ENCODE assay signal across 1 cellular context in genomic region chr1:8702121-8702520, GRCh38.
TF ChIP-seq lines count a peak whose summit lies in the region.

No MANE protein-coding gene starts in this region.

TF ChIP-seq in HepG2, 621 proteins besides CTCF, POLR2A, EP300 and RAD21 (continued from another document and continues in another):
- TF ChIP-seq PHF5A (CRISPR knock-in tag; IDR thresholded peaks at IDR 0.05; ENCODE audit: low read depth, unreplicated experiment): no peak
- TF ChIP-seq BCL6 (CRISPR knock-in tag; IDR thresholded peaks at IDR 0.05): peak; percentile 59; the same call in 1 of the 2 replicates
- TF ChIP-seq KDM2A (CRISPR knock-in tag; IDR thresholded peaks at IDR 0.05; ENCODE audit: borderline replicate concordance, low read depth): 0 out of 2 replicates have a peak, but pooled peaks have one; percentile 32
- TF ChIP-seq ZNF10 (CRISPR knock-in tag; IDR thresholded peaks at IDR 0.05; ENCODE audit: borderline replicate concordance, low read depth): no peak
- TF ChIP-seq SAP130 (CRISPR knock-in tag; IDR thresholded peaks at IDR 0.05; ENCODE audit: low read depth): peak; percentile 59
- TF ChIP-seq ERF (CRISPR knock-in tag; IDR thresholded peaks at IDR 0.05): no peak
- TF ChIP-seq KDM6A (CRISPR knock-in tag; IDR thresholded peaks at IDR 0.05; ENCODE audit: low read depth): no peak
- TF ChIP-seq, protein P1, sequence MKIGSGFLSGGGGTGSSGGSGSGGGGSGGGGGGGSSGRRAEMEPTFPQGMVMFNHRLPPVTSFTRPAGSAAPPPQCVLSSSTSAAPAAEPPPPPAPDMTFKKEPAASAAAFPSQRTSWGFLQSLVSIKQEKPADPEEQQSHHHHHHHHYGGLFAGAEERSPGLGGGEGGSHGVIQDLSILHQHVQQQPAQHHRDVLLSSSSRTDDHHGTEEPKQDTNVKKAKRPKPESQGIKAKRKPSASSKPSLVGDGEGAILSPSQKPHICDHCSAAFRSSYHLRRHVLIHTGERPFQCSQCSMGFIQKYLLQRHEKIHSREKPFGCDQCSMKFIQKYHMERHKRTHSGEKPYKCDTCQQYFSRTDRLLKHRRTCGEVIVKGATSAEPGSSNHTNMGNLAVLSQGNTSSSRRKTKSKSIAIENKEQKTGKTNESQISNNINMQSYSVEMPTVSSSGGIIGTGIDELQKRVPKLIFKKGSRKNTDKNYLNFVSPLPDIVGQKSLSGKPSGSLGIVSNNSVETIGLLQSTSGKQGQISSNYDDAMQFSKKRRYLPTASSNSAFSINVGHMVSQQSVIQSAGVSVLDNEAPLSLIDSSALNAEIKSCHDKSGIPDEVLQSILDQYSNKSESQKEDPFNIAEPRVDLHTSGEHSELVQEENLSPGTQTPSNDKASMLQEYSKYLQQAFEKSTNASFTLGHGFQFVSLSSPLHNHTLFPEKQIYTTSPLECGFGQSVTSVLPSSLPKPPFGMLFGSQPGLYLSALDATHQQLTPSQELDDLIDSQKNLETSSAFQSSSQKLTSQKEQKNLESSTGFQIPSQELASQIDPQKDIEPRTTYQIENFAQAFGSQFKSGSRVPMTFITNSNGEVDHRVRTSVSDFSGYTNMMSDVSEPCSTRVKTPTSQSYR (CRISPR knock-in tag; IDR thresholded peaks at IDR 0.05; ENCODE audit: borderline replicate concordance): no peak
- peak; percentile 44 for TF ChIP-seq ELF3 (CRISPR knock-in tag; IDR thresholded peaks at IDR 0.05)
- peak; percentile 51; the same call in 1 of the 2 replicates for TF ChIP-seq SALL1 (CRISPR knock-in tag; IDR thresholded peaks at IDR 0.05)
- TF ChIP-seq, protein P2, sequence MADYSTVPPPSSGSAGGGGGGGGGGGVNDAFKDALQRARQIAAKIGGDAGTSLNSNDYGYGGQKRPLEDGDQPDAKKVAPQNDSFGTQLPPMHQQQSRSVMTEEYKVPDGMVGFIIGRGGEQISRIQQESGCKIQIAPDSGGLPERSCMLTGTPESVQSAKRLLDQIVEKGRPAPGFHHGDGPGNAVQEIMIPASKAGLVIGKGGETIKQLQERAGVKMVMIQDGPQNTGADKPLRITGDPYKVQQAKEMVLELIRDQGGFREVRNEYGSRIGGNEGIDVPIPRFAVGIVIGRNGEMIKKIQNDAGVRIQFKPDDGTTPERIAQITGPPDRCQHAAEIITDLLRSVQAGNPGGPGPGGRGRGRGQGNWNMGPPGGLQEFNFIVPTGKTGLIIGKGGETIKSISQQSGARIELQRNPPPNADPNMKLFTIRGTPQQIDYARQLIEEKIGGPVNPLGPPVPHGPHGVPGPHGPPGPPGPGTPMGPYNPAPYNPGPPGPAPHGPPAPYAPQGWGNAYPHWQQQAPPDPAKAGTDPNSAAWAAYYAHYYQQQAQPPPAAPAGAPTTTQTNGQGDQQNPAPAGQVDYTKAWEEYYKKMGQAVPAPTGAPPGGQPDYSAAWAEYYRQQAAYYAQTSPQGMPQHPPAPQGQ (CRISPR knock-in tag; IDR thresholded peaks at IDR 0.05; ENCODE audit: borderline replicate concordance): no peak
- peak; percentile 18; the same call in 1 of the 2 replicates for TF ChIP-seq HOXA3 (CRISPR knock-in tag; IDR thresholded peaks at IDR 0.05)
- peak; percentile 37 for TF ChIP-seq POLR2AphosphoS5 (IDR thresholded peaks at IDR 0.05; ENCODE audit: low read depth, low read length)
- TF ChIP-seq CREM (IDR thresholded peaks at IDR 0.05): 0 out of 2 replicates have a peak, but pooled peaks have one; percentile 22
- TF ChIP-seq CREM (CRISPR knock-in tag; IDR thresholded peaks at IDR 0.05): no peak
- no peak for TF ChIP-seq FOXA1 (IDR thresholded peaks at IDR 0.05)
- TF ChIP-seq FOXA1 (CRISPR knock-in tag; IDR thresholded peaks at IDR 0.05): 0 out of 2 replicates have a peak, but pooled peaks have one; percentile 35
- 0 out of 2 replicates have a peak, but pooled peaks have one; percentile 32 for TF ChIP-seq HMGXB3 (CRISPR knock-in tag; IDR thresholded peaks at IDR 0.05; ENCODE audit: borderline replicate concordance)
- TF ChIP-seq SOX13 (IDR thresholded peaks at IDR 0.05): no peak
- peak in 1 of 2 experiments; percentile 71; a peak in 2 of 4 replicates for TF ChIP-seq SOX13 (CRISPR knock-in tag; conservative IDR thresholded peaks at IDR 0.05 in 1 of 2, IDR thresholded peaks at IDR 0.05 in 1 of 2)
- TF ChIP-seq ZNF180 (CRISPR knock-in tag; IDR thresholded peaks at IDR 0.05; ENCODE audit: borderline replicate concordance, low read depth): no peak
- no peak for TF ChIP-seq ZSCAN21 (CRISPR knock-in tag; IDR thresholded peaks at IDR 0.05; ENCODE audit: borderline replicate concordance)
- TF ChIP-seq, protein P3, sequence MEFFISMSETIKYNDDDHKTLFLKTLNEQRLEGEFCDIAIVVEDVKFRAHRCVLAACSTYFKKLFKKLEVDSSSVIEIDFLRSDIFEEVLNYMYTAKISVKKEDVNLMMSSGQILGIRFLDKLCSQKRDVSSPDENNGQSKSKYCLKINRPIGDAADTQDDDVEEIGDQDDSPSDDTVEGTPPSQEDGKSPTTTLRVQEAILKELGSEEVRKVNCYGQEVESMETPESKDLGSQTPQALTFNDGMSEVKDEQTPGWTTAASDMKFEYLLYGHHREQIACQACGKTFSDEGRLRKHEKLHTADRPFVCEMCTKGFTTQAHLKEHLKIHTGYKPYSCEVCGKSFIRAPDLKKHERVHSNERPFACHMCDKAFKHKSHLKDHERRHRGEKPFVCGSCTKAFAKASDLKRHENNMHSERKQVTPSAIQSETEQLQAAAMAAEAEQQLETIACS (CRISPR knock-in tag; IDR thresholded peaks at IDR 0.05): peak; percentile 30; the same call in 1 of the 2 replicates
- TF ChIP-seq NR2F2 (IDR thresholded peaks at IDR 0.05; ENCODE audit: borderline replicate concordance, low read depth): no peak
- TF ChIP-seq ZNF670 (CRISPR knock-in tag; IDR thresholded peaks at IDR 0.05; ENCODE audit: borderline replicate concordance): 0 out of 2 replicates have a peak, but pooled peaks have one; percentile 45
- no peak for TF ChIP-seq ZNF674 (CRISPR knock-in tag; IDR thresholded peaks at IDR 0.05; ENCODE audit: low read depth)
- no peak for TF ChIP-seq ZFY (CRISPR knock-in tag; IDR thresholded peaks at IDR 0.05)
- TF ChIP-seq GATAD2A (CRISPR knock-in tag; IDR thresholded peaks at IDR 0.05): peak; percentile 48; the same call in 1 of the 2 replicates
- peak; percentile 43; the same call in 1 of the 2 replicates for TF ChIP-seq IRF2 (CRISPR knock-in tag; IDR thresholded peaks at IDR 0.05)
- TF ChIP-seq ZSCAN9 (CRISPR knock-in tag; IDR thresholded peaks at IDR 0.05; ENCODE audit: borderline replicate concordance): 0 out of 2 replicates have a peak, but pooled peaks have one; percentile 55
- TF ChIP-seq NFIC (IDR thresholded peaks at IDR 0.05; ENCODE audit: low read length): 0 out of 2 replicates have a peak, but pooled peaks have one; percentile 14
- peak; percentile 35; the same call in 1 of the 2 replicates for TF ChIP-seq RXRB (CRISPR knock-in tag; IDR thresholded peaks at IDR 0.05; ENCODE audit: borderline replicate concordance)
- no peak for TF ChIP-seq HNRNPK (IDR thresholded peaks at IDR 0.05; ENCODE audit: low read depth, low read length, poor library complexity, severe bottlenecking)
- peak; percentile 64 for TF ChIP-seq POLR2G (IDR thresholded peaks at IDR 0.05; ENCODE audit: low read depth, low read length)
- peak; percentile 60; the same call in 1 of the 2 replicates for TF ChIP-seq SSRP1 (CRISPR knock-in tag; IDR thresholded peaks at IDR 0.05)
- TF ChIP-seq ZNF280B (CRISPR knock-in tag; IDR thresholded peaks at IDR 0.05; ENCODE audit: borderline replicate concordance): no peak
- TF ChIP-seq, protein P4, sequence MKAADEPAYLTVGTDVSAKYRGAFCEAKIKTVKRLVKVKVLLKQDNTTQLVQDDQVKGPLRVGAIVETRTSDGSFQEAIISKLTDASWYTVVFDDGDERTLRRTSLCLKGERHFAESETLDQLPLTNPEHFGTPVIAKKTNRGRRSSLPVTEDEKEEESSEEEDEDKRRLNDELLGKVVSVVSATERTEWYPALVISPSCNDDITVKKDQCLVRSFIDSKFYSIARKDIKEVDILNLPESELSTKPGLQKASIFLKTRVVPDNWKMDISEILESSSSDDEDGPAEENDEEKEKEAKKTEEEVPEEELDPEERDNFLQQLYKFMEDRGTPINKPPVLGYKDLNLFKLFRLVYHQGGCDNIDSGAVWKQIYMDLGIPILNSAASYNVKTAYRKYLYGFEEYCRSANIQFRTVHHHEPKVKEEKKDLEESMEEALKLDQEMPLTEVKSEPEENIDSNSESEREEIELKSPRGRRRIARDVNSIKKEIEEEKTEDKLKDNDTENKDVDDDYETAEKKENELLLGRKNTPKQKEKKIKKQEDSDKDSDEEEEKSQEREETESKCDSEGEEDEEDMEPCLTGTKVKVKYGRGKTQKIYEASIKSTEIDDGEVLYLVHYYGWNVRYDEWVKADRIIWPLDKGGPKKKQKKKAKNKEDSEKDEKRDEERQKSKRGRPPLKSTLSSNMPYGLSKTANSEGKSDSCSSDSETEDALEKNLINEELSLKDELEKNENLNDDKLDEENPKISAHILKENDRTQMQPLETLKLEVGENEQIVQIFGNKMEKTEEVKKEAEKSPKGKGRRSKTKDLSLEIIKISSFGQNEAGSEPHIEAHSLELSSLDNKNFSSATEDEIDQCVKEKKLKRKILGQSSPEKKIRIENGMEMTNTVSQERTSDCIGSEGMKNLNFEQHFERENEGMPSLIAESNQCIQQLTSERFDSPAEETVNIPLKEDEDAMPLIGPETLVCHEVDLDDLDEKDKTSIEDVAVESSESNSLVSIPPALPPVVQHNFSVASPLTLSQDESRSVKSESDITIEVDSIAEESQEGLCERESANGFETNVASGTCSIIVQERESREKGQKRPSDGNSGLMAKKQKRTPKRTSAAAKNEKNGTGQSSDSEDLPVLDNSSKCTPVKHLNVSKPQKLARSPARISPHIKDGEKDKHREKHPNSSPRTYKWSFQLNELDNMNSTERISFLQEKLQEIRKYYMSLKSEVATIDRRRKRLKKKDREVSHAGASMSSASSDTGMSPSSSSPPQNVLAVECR (CRISPR knock-in tag; IDR thresholded peaks at IDR 0.05; ENCODE audit: borderline replicate concordance): peak; percentile 26; the same call in 1 of the 2 replicates
- peak; percentile 45; the same call in 1 of the 2 replicates for TF ChIP-seq HDAC1 (CRISPR knock-in tag; IDR thresholded peaks at IDR 0.05)
- no peak for TF ChIP-seq ZNF720 (CRISPR knock-in tag; IDR thresholded peaks at IDR 0.05)
- TF ChIP-seq ZNF703 (CRISPR knock-in tag; IDR thresholded peaks at IDR 0.05; ENCODE audit: borderline replicate concordance): 0 out of 2 replicates have a peak, but pooled peaks have one; percentile 32
- TF ChIP-seq SOX6 (IDR thresholded peaks at IDR 0.05): no peak
- TF ChIP-seq SOX6 (CRISPR knock-in tag; IDR thresholded peaks at IDR 0.05): peak; percentile 56
- peak; percentile 21; the same call in 1 of the 2 replicates for TF ChIP-seq HDAC2 (CRISPR knock-in tag; IDR thresholded peaks at IDR 0.05)
